16 cellular contexts compared by ENCODE assay signal in genomic region chr19:8196271-8196908, GRCh38. TPM values are rescaled to one million over a fixed set of nuclear protein-coding genes. Genes with fewer than 3 reads are reported as not detected.
DNase-seq lines count a peak whose midpoint lies in the region; ATAC-seq and TF ChIP-seq lines count a peak whose summit lies in the region.
"Had no signal": no experiment of that assay in that cellular context is flagged by ENCODE, and none has a peak within 500 bp of the region (broad histone marks: within the 10 kb centered on the region; RNA-seq: fewer than 3 reads in every experiment).

No MANE protein-coding gene starts in this region.

- H3K4me1 ChIP-seq in OCI-LY3 (ENCODE audit: low read length) (peaks cover 44% of the 10 kb centered on the region), thymus (ENCODE audit: control insufficient read depth, insufficient read depth, low read length) (peaks cover 25% of the 10 kb centered on the region)
- H3K4me1 ChIP-seq: colonic mucosa had no signal

- H3K36me3 ChIP-seq in OCI-LY3 (replicated peaks; ENCODE audit: low read depth, low read length): no peaks in the 10 kb centered on the region
- no peaks in the 10 kb centered on the region for H3K36me3 ChIP-seq in thymus (ENCODE audit: control insufficient read depth, insufficient read depth)
- H3K36me3 ChIP-seq: colonic mucosa, tibial artery had no signal

- no peaks in the 10 kb centered on the region for H4K20me1 ChIP-seq in OCI-LY3 (ENCODE audit: insufficient read depth, low read length)

- no peak overlapping the region for H3K27ac ChIP-seq in OCI-LY3 (ENCODE audit: low read length)
- peak overlapping the region; percentile 49 for H3K27ac ChIP-seq in thymus (ENCODE audit: low read depth)
- H3K27ac ChIP-seq: colonic mucosa, tibial artery, VCaP had no signal

- H3K4me1 Mint-ChIP-seq in activated T-cell treated with anti-CD3 and anti-CD28 coated beads, Interleukin-2, amount 50 U/mL, for 72 hours (ENCODE audit: low read depth): peaks cover 52% of the 10 kb centered on the region
- peaks cover 35 to 47% of the 10 kb centered on the region in 2 donors for H3K4me1 Mint-ChIP-seq in effector memory CD8-positive, alpha-beta T cell (ENCODE audit: low read depth in 2 of 2)

- H2AFZ ChIP-seq in OCI-LY3 (ENCODE audit: low read depth, low read length): peak overlapping the region; percentile 72; the same call in 1 of the 2 replicates

- H3K9ac ChIP-seq in OCI-LY3 (ENCODE audit: low read length): peak overlapping the region; percentile 11; the same call in 1 of the 2 replicates

- H3K9me3 Mint-ChIP-seq in activated T-cell treated with anti-CD3 and anti-CD28 coated beads, Interleukin-2, amount 50 U/mL, for 72 hours: no peaks in the 10 kb centered on the region
- no peaks in the 10 kb centered on the region for H3K9me3 Mint-ChIP-seq in effector memory CD8-positive, alpha-beta T cell

- WGBS in thymus: 69% methylated on average over 10 of the region's 10 CpGs

- H3K4me3 ChIP-seq in OCI-LY3 (ENCODE audit: low read length) (peak overlapping the region; percentile 36), thymus (ENCODE audit: low read length) (no peak overlapping the region)
- H3K4me3 ChIP-seq: colonic mucosa, tibial artery had no signal

- H3K27me3 ChIP-seq in OCI-LY3 (ENCODE audit: low read depth, low read length) (peaks cover 7% of the 10 kb centered on the region), thymus (ENCODE audit: control insufficient read depth, insufficient read depth) (no peaks in the 10 kb centered on the region)
- H3K27me3 ChIP-seq: colonic mucosa had no signal

- H3K36me3 Mint-ChIP-seq in activated T-cell treated with anti-CD3 and anti-CD28 coated beads, Interleukin-2, amount 50 U/mL, for 72 hours (ENCODE audit: insufficient read depth in 2 of 2): no peaks in the 10 kb centered on the region
- H3K36me3 Mint-ChIP-seq in effector memory CD8-positive, alpha-beta T cell (ENCODE audit: insufficient read depth): peaks cover 26% of the 10 kb centered on the region

- peak overlapping the region in 1 of 2 donors; percentile 16 for H3K4me3 Mint-ChIP-seq in activated T-cell treated with anti-CD3 and anti-CD28 coated beads, Interleukin-2, amount 50 U/mL, for 72 hours
- peak overlapping the region; percentile 31 to 88 for H3K4me3 Mint-ChIP-seq in effector memory CD8-positive, alpha-beta T cell

- TF ChIP-seq CTCF in OCI-LY3 (IDR thresholded peaks at IDR 0.05; ENCODE audit: low read depth, low read length): no peak

- H3K4me2 ChIP-seq in OCI-LY3 (ENCODE audit: low read length): peak overlapping the region; percentile 62

- no peaks in the 10 kb centered on the region for H3K79me2 ChIP-seq in OCI-LY3 (ENCODE audit: low read length)

- no peak for ATAC-seq in activated T-cell treated with anti-CD3 and anti-CD28 coated beads, Interleukin-2, amount 50 U/mL, for 72 hours (replicated peaks in 1 of 2)
- ATAC-seq in effector memory CD8-positive, alpha-beta T cell (replicated peaks): no peak
- ATAC-seq: sciatic nerve had no signal

- H3K9me3 ChIP-seq in OCI-LY3 (ENCODE audit: insufficient read depth, low read length) (no peaks in the 10 kb centered on the region), thymus (ENCODE audit: control insufficient read depth) (no peaks in the 10 kb centered on the region)
- H3K9me3 ChIP-seq: colonic mucosa, tibial artery had no signal

- peak overlapping the region; percentile 88 for H3K27ac Mint-ChIP-seq in activated T-cell treated with anti-CD3 and anti-CD28 coated beads, Interleukin-2, amount 50 U/mL, for 72 hours
- H3K27ac Mint-ChIP-seq in effector memory CD8-positive, alpha-beta T cell: peak overlapping the region; percentile 71 to 99

- no peaks in the 10 kb centered on the region for H3K27me3 Mint-ChIP-seq in activated T-cell treated with anti-CD3 and anti-CD28 coated beads, Interleukin-2, amount 50 U/mL, for 72 hours (ENCODE audit: low read depth)
- no peaks in the 10 kb centered on the region for H3K27me3 Mint-ChIP-seq in effector memory CD8-positive, alpha-beta T cell

- no peak for DNase-seq in activated T-cell treated with anti-CD3 and anti-CD28 coated beads, Interleukin-2, amount 50 U/mL, for 72 hours
- no peak for DNase-seq in activated T-cell treated with anti-CD3 and anti-CD28 coated beads, Interleukin-2, amount 50 U/mL, for 48 hours
- no peak for DNase-seq in effector memory CD8-positive, alpha-beta T cell
- DNase-seq in hypothalamus (lab: John Stamatoyannopoulos, UW): no peak
- no peak for DNase-seq in RKO (ENCODE audit: low spot score)
- DNase-seq in iPS-NIHi7 (ENCODE audit: extremely low spot score): no peak
- DNase-seq: ACHN, activated gamma-delta T cell, colonic mucosa, GOT3, RPMI8226, tibial artery had no signal

RNA-seq across cellular contexts. Expression of gene CERS4, which starts 12.8 kb away (rescaled TPM):
- total RNA-seq in activated T-cell treated with anti-CD3 and anti-CD28 coated beads, Interleukin-2, amount 50 U/mL, for 72 hours: 10 to 100 TPM; 23.2 to 29.5 TPM
- polyA plus RNA-seq in thymus: 28.5 TPM

RNA-seq across cellular contexts. Expression of gene FBN3, which starts 47.0 kb away (rescaled TPM):
- total RNA-seq in activated T-cell treated with anti-CD3 and anti-CD28 coated beads, Interleukin-2, amount 50 U/mL, for 72 hours: not detected
- 0.16 TPM for polyA plus RNA-seq in thymus
